32 cellular contexts compared by ENCODE assay signal in genomic region chr18:75574197-75574596, GRCh38.
"Had no signal": no experiment of that assay in that cellular context is flagged by ENCODE, and none has a peak within 500 bp of the region (broad histone marks: within the 10 kb centered on the region; RNA-seq: fewer than 3 reads in every experiment).

No MANE protein-coding gene starts in this region.

- FAIRE-seq: K562, RCC 7860 had no signal

- H2AFZ ChIP-seq: PC-9 had no signal

- H3K4me1 ChIP-seq: adrenal gland had no signal

- H3K27me3 ChIP-seq: adrenal gland, cardiac muscle cell had no signal

- H3K27me3 Mint-ChIP-seq: activated CD4-positive, alpha-beta memory T cell treated with anti-CD3 and anti-CD28 coated beads, Interleukin-2, amount 10 ng/mL, durations not matched to agents 7 days and 5 days had no signal

- H3K4me2 ChIP-seq: PC-9 had no signal

- ATAC-seq: activated naive CD4-positive, alpha-beta T cell treated with anti-CD3 and anti-CD28 coated beads, Interleukin-2, amount 50 U/mL, for 72 hours; activated T-cell treated with anti-CD3 and anti-CD28 coated beads, Interleukin-2, amount 50 U/mL, for 72 hours; activated T-helper 17 cell treated with anti-CD3 and anti-CD28 coated beads, Interleukin-2, amount 50 U/mL, for 72 hours; K562 had no signal

- DNase-seq: activated CD4-positive, alpha-beta memory T cell treated with anti-CD3 and anti-CD28 coated beads, Interleukin-2, amount 10 ng/mL, durations not matched to agents 7 days and 5 days; activated CD4-positive, alpha-beta T cell treated with anti-CD3 and anti-CD28 coated beads for 1 hour; activated CD4-positive, alpha-beta T cell treated with anti-CD3 and anti-CD28 coated beads for 48 hours; activated CD4-positive, CD25-positive, alpha-beta regulatory T cell; activated CD8-positive, alpha-beta memory T cell treated with anti-CD3 and anti-CD28 coated beads for 24 hours; activated effector memory CD4-positive, alpha-beta T cell treated with anti-CD3 and anti-CD28 coated beads, Interleukin-2, amount 50 U/mL, for 16 hours; activated naive CD4-positive, alpha-beta T cell treated with Interleukin-2 at 50 U/mL for 16 hours; activated T-cell treated with anti-CD3 and anti-CD28 coated beads, Interleukin-2, amount 50 U/mL, for 1 hour; activated T-cell treated with anti-CD3 and anti-CD28 coated beads, Interleukin-2, amount 50 U/mL, for 72 hours; adrenal gland; NCI-H1048; NCI-H1105 treated with DMSO at 0.1 percent for 48 hours; NCI-H1436; NCI-H1694; NCI-H1930; NCI-H2081 treated with DMSO at 0.1 percent for 48 hours; NCI-H510A; NCI-H526; NCI-H748 treated with DMSO at 0.1 percent for 48 hours; PC-9; Right ventricle myocardium superior; SW 1271; T-helper 1 cell; T-helper 2 cell; T1000; WERI-Rb-1 had no signal

- H3K27ac Mint-ChIP-seq: activated CD4-positive, alpha-beta memory T cell treated with anti-CD3 and anti-CD28 coated beads, Interleukin-2, amount 10 ng/mL, durations not matched to agents 7 days and 5 days; activated naive CD4-positive, alpha-beta T cell treated with anti-CD3 and anti-CD28 coated beads, Interleukin-2, amount 50 U/mL, for 72 hours; activated T-cell treated with anti-CD3 and anti-CD28 coated beads, Interleukin-2, amount 50 U/mL, for 72 hours; activated T-helper 17 cell treated with anti-CD3 and anti-CD28 coated beads, Interleukin-2, amount 50 U/mL, for 72 hours had no signal

- H3K36me3 ChIP-seq: adrenal gland, cardiac muscle cell, WERI-Rb-1 had no signal

- H3K4me3 Mint-ChIP-seq: activated CD4-positive, alpha-beta memory T cell treated with anti-CD3 and anti-CD28 coated beads, Interleukin-2, amount 10 ng/mL, durations not matched to agents 7 days and 5 days; activated T-cell treated with anti-CD3 and anti-CD28 coated beads, Interleukin-2, amount 50 U/mL, for 72 hours; activated T-helper 17 cell treated with anti-CD3 and anti-CD28 coated beads, Interleukin-2, amount 50 U/mL, for 72 hours; central memory CD8-positive, alpha-beta T cell had no signal

- H3K4me3 ChIP-seq: adrenal gland, cardiac muscle cell, K562, PC-9 had no signal

- H3K27ac ChIP-seq: adrenal gland, cardiac muscle cell, PC-9, WERI-Rb-1 had no signal

- H3K9me3 Mint-ChIP-seq: activated CD4-positive, alpha-beta memory T cell treated with anti-CD3 and anti-CD28 coated beads, Interleukin-2, amount 10 ng/mL, durations not matched to agents 7 days and 5 days; activated T-helper 17 cell treated with anti-CD3 and anti-CD28 coated beads, Interleukin-2, amount 50 U/mL, for 72 hours; central memory CD8-positive, alpha-beta T cell had no signal

- H3K9me3 ChIP-seq: adrenal gland had no signal

- H3K4me1 Mint-ChIP-seq: activated CD4-positive, alpha-beta memory T cell treated with anti-CD3 and anti-CD28 coated beads, Interleukin-2, amount 10 ng/mL, durations not matched to agents 7 days and 5 days; activated T-helper 17 cell treated with anti-CD3 and anti-CD28 coated beads, Interleukin-2, amount 50 U/mL, for 72 hours; central memory CD8-positive, alpha-beta T cell had no signal

- H3K36me3 Mint-ChIP-seq: activated naive CD4-positive, alpha-beta T cell treated with anti-CD3 and anti-CD28 coated beads, Interleukin-2, amount 50 U/mL, for 72 hours had no signal
